Comparison of ENCODE assay signal across 1 cellular context in the genomic region with DNA sequence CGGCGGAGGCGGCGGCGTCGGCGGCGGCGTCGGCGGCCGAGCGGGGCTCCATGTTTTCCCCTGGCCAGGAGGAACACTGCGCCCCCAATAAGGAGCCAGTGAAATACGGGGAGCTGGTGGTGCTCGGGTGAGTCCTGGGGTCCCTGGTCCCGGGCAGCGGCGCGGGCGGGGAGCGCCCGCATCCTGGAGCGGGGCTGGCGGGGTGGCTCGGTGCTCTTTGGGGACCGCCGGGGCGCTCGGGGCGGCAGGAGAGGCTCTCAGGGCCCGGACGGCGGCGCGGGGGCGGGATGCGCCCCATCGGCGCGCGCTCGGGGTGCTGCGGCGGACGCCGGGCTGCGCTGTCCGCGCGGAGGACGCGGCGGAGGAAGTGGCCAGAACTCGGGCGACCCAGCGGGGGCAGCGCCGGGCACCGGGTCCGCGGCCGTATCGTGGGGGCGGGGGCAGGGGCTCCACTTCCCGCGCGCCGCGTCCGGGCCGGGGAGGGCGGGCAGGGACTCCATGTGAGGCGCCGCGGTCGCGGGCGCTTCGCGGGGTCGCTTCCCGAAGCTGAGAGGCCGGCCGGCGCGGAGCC.
TF ChIP-seq lines count a peak whose summit lies in the region.

No MANE protein-coding gene starts in this region.

TF ChIP-seq in GM23338, 12 proteins besides CTCF, POLR2A, EP300 and RAD21 (continued from another document):
- TF ChIP-seq, protein P1, sequence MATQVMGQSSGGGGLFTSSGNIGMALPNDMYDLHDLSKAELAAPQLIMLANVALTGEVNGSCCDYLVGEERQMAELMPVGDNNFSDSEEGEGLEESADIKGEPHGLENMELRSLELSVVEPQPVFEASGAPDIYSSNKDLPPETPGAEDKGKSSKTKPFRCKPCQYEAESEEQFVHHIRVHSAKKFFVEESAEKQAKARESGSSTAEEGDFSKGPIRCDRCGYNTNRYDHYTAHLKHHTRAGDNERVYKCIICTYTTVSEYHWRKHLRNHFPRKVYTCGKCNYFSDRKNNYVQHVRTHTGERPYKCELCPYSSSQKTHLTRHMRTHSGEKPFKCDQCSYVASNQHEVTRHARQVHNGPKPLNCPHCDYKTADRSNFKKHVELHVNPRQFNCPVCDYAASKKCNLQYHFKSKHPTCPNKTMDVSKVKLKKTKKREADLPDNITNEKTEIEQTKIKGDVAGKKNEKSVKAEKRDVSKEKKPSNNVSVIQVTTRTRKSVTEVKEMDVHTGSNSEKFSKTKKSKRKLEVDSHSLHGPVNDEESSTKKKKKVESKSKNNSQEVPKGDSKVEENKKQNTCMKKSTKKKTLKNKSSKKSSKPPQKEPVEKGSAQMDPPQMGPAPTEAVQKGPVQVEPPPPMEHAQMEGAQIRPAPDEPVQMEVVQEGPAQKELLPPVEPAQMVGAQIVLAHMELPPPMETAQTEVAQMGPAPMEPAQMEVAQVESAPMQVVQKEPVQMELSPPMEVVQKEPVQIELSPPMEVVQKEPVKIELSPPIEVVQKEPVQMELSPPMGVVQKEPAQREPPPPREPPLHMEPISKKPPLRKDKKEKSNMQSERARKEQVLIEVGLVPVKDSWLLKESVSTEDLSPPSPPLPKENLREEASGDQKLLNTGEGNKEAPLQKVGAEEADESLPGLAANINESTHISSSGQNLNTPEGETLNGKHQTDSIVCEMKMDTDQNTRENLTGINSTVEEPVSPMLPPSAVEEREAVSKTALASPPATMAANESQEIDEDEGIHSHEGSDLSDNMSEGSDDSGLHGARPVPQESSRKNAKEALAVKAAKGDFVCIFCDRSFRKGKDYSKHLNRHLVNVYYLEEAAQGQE (IDR thresholded peaks at IDR 0.05; ENCODE audit: unreplicated experiment), result no peak
- TF ChIP-seq, protein P2, sequence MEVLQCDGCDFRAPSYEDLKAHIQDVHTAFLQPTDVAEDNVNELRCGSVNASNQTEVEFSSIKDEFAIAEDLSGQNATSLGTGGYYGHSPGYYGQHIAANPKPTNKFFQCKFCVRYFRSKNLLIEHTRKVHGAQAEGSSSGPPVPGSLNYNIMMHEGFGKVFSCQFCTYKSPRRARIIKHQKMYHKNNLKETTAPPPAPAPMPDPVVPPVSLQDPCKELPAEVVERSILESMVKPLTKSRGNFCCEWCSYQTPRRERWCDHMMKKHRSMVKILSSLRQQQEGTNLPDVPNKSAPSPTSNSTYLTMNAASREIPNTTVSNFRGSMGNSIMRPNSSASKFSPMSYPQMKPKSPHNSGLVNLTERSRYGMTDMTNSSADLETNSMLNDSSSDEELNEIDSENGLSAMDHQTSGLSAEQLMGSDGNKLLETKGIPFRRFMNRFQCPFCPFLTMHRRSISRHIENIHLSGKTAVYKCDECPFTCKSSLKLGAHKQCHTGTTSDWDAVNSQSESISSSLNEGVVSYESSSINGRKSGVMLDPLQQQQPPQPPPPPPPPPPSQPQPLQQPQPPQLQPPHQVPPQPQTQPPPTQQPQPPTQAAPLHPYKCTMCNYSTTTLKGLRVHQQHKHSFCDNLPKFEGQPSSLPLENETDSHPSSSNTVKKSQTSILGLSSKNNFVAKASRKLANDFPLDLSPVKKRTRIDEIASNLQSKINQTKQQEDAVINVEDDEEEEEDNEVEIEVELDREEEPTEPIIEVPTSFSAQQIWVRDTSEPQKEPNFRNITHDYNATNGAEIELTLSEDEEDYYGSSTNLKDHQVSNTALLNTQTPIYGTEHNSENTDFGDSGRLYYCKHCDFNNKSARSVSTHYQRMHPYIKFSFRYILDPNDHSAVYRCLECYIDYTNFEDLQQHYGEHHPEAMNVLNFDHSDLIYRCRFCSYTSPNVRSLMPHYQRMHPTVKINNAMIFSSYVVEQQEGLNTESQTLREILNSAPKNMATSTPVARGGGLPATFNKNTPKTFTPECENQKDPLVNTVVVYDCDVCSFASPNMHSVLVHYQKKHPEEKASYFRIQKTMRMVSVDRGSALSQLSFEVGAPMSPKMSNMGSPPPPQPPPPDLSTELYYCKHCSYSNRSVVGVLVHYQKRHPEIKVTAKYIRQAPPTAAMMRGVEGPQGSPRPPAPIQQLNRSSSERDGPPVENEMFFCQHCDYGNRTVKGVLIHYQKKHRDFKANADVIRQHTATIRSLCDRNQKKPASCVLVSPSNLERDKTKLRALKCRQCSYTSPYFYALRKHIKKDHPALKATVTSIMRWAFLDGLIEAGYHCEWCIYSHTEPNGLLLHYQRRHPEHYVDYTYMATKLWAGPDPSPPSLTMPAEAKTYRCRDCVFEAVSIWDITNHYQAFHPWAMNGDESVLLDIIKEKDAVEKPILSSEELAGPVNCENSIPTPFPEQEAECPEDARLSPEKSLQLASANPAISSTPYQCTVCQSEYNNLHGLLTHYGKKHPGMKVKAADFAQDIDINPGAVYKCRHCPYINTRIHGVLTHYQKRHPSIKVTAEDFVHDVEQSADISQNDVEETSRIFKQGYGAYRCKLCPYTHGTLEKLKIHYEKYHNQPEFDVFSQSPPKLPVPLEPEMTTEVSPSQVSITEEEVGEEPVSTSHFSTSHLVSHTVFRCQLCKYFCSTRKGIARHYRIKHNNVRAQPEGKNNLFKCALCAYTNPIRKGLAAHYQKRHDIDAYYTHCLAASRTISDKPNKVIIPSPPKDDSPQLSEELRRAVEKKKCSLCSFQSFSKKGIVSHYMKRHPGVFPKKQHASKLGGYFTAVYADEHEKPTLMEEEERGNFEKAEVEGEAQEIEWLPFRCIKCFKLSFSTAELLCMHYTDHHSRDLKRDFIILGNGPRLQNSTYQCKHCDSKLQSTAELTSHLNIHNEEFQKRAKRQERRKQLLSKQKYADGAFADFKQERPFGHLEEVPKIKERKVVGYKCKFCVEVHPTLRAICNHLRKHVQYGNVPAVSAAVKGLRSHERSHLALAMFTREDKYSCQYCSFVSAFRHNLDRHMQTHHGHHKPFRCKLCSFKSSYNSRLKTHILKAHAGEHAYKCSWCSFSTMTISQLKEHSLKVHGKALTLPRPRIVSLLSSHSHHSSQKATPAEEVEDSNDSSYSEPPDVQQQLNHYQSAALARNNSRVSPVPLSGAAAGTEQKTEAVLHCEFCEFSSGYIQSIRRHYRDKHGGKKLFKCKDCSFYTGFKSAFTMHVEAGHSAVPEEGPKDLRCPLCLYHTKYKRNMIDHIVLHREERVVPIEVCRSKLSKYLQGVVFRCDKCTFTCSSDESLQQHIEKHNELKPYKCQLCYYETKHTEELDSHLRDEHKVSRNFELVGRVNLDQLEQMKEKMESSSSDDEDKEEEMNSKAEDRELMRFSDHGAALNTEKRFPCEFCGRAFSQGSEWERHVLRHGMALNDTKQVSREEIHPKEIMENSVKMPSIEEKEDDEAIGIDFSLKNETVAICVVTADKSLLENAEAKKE (CRISPR knock-in tag; IDR thresholded peaks at IDR 0.05), result no peak
